In the genomic region with DNA sequence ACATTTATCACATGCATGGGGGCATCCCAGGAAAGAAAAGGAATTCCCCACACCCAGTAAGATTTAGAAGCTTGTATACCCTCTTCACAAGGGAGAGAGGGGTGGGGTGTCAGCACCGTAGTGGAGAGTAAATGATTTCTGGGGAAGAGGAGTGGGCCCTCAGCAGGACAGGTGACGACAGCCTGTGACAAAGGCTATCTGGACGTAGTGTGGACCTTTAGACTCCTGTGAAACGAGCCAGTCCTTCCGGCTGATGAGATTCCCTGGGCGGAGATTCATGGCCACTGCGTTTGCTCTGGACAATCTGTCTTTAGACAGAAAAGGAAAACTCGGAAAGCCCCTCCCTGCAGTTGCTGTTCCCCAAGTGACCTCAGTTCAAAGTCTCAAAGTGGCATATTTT, we compare ENCODE assay signal across 1 cellular context.
TF ChIP-seq lines count a peak whose summit lies in the region.

No MANE protein-coding gene starts in this region.

TF ChIP-seq in HepG2, 621 proteins besides CTCF, POLR2A, EP300 and RAD21 (continued from another document):
- TF ChIP-seq NR1H2 (CRISPR knock-in tag; IDR thresholded peaks at IDR 0.05; ENCODE audit: borderline replicate concordance, low read depth) (no peak), NKX3-1 (CRISPR knock-in tag; IDR thresholded peaks at IDR 0.05) (no peak), ZNF547 (CRISPR knock-in tag; IDR thresholded peaks at IDR 0.05) (no peak), TBX2 (CRISPR knock-in tag; IDR thresholded peaks at IDR 0.05; ENCODE audit: borderline replicate concordance) (no peak)
- TF ChIP-seq, protein P1, sequence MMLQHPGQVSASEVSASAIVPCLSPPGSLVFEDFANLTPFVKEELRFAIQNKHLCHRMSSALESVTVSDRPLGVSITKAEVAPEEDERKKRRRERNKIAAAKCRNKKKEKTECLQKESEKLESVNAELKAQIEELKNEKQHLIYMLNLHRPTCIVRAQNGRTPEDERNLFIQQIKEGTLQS (CRISPR knock-in tag; IDR thresholded peaks at IDR 0.05), result no peak
TF ChIP-seq in HepG2: peak in this region for 0.
